Comparison of ENCODE assay signal across 1 cellular context in genomic region chr17:12666718-12667117, GRCh38.
TF ChIP-seq lines count a peak whose summit lies in the region.

No MANE protein-coding gene starts in this region.

TF ChIP-seq in GM23338, 12 proteins besides CTCF, POLR2A, EP300 and RAD21:
- TF ChIP-seq, protein P1, sequence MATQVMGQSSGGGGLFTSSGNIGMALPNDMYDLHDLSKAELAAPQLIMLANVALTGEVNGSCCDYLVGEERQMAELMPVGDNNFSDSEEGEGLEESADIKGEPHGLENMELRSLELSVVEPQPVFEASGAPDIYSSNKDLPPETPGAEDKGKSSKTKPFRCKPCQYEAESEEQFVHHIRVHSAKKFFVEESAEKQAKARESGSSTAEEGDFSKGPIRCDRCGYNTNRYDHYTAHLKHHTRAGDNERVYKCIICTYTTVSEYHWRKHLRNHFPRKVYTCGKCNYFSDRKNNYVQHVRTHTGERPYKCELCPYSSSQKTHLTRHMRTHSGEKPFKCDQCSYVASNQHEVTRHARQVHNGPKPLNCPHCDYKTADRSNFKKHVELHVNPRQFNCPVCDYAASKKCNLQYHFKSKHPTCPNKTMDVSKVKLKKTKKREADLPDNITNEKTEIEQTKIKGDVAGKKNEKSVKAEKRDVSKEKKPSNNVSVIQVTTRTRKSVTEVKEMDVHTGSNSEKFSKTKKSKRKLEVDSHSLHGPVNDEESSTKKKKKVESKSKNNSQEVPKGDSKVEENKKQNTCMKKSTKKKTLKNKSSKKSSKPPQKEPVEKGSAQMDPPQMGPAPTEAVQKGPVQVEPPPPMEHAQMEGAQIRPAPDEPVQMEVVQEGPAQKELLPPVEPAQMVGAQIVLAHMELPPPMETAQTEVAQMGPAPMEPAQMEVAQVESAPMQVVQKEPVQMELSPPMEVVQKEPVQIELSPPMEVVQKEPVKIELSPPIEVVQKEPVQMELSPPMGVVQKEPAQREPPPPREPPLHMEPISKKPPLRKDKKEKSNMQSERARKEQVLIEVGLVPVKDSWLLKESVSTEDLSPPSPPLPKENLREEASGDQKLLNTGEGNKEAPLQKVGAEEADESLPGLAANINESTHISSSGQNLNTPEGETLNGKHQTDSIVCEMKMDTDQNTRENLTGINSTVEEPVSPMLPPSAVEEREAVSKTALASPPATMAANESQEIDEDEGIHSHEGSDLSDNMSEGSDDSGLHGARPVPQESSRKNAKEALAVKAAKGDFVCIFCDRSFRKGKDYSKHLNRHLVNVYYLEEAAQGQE (IDR thresholded peaks at IDR 0.05; ENCODE audit: unreplicated experiment), result no peak
- TF ChIP-seq POLR2AphosphoS5 (IDR thresholded peaks at IDR 0.05; ENCODE audit: low read depth) (no peak), JUNB (IDR thresholded peaks at IDR 0.05; ENCODE audit: unreplicated experiment) (no peak), ZNF462 (CRISPR knock-in tag; IDR thresholded peaks at IDR 0.05) (no peak), NANOG (IDR thresholded peaks at IDR 0.05; ENCODE audit: borderline replicate concordance) (no peak), ZNF331 (CRISPR knock-in tag; IDR thresholded peaks at IDR 0.05; ENCODE audit: low read depth) (no peak), ZNF114 (CRISPR knock-in tag; IDR thresholded peaks at IDR 0.05) (no peak), CREB1 (CRISPR knock-in tag; IDR thresholded peaks at IDR 0.05; ENCODE audit: low read depth) (no peak), EZH2 (IDR thresholded peaks at IDR 0.05; ENCODE audit: low read depth, unreplicated experiment) (no peak)
TF ChIP-seq in GM23338: peak in this region for 0.
